In genomic region chr2:240560084-240560479, GRCh38 we compare ENCODE assay signal across 1 cellular context.
TF ChIP-seq lines count a peak whose summit lies in the region.

Gene DUSP28 (plus strand): TSS chr2:240560357. CDS start chr2:240560685, 328 bp downstream.

TF ChIP-seq in GM12878, 131 proteins besides CTCF, POLR2A, EP300 and RAD21 (continued from another document and continues in another):
- TF ChIP-seq CUX1 (IDR thresholded peaks at IDR 0.05; ENCODE audit: insufficient replicate concordance, low read depth, low read length) (no peak), JUND (IDR thresholded peaks at IDR 0.05; ENCODE audit: low read depth, low read length) (no peak), RBBP5 (conservative IDR thresholded peaks at IDR 0.05) (no peak), RFX5 (IDR thresholded peaks at IDR 0.05; ENCODE audit: low read depth, low read length) (peak; percentile 93), IKZF1 (conservative IDR thresholded peaks at IDR 0.05) (no peak), FOXM1 (IDR thresholded peaks at IDR 0.05; ENCODE audit: low read depth, low read length) (no peak), RAD51 (IDR thresholded peaks at IDR 0.05) (peak; percentile 75), FOS (IDR thresholded peaks at IDR 0.05; ENCODE audit: borderline replicate concordance, extremely low read depth, insufficient read length) (no peak), ATF2 (IDR thresholded peaks at IDR 0.05; ENCODE audit: low read length) (no peak), USF1 (IDR thresholded peaks at IDR 0.05; ENCODE audit: borderline replicate concordance, extremely low read length, insufficient read depth, low read depth, low read length) (no peak), ZNF24 (IDR thresholded peaks at IDR 0.05) (no peak), ATF7 (IDR thresholded peaks at IDR 0.05; ENCODE audit: low read depth) (no peak), RCOR1 (conservative IDR thresholded peaks at IDR 0.05; ENCODE audit: low read depth, low read length) (no peak), CBFB (IDR thresholded peaks at IDR 0.05; ENCODE audit: low read depth) (0 out of 2 replicates have a peak, but pooled peaks have one; percentile 23), ZBTB33 (IDR thresholded peaks at IDR 0.05) (no peak), STAT1 (conservative IDR thresholded peaks at IDR 0.05) (no peak), ZNF274 (IDR thresholded peaks at IDR 0.05; ENCODE audit: insufficient read depth, insufficient read length) (no peak), PAX5 (IDR thresholded peaks at IDR 0.05; ENCODE audit: borderline replicate concordance, low read depth, low read length) (0 out of 2 replicates have a peak, but pooled peaks have one; percentile 37), CREB1 (IDR thresholded peaks at IDR 0.05; ENCODE audit: low read depth) (no peak), EGR1 (IDR thresholded peaks at IDR 0.05; ENCODE audit: borderline replicate concordance in 1 of 2, low read depth in 2 of 2, low read length in 2 of 2) (peak in 1 of 2 experiments; percentile 89; a peak in 2 of 3 replicates), SMAD1 (IDR thresholded peaks at IDR 0.05; ENCODE audit: low read depth, partially characterized antibody) (no peak), MEF2A (IDR thresholded peaks at IDR 0.05; ENCODE audit: insufficient read depth, low read depth, low read length) (no peak), SMAD5 (IDR thresholded peaks at IDR 0.05; ENCODE audit: low read depth) (peak; percentile 66), TARDBP (IDR thresholded peaks at IDR 0.05; ENCODE audit: borderline replicate concordance) (no peak), CHD4 (IDR thresholded peaks at IDR 0.05) (no peak), ZBTB11 (CRISPR knock-in tag; IDR thresholded peaks at IDR 0.05) (no peak), BACH1 (IDR thresholded peaks at IDR 0.05; ENCODE audit: borderline replicate concordance) (peak; percentile 69; the same call in 1 of the 2 replicates), MAX (IDR thresholded peaks at IDR 0.05; ENCODE audit: low read depth, low read length) (peak; percentile 99), TCF7 (IDR thresholded peaks at IDR 0.05; ENCODE audit: borderline replicate concordance) (no peak), BCL3 (IDR thresholded peaks at IDR 0.05; ENCODE audit: borderline replicate concordance, insufficient read depth, low read depth, low read length, poor library complexity, severe bottlenecking) (no peak), CEBPB (IDR thresholded peaks at IDR 0.05; ENCODE audit: borderline replicate concordance in 1 of 2, low read depth in 2 of 2, low read length in 2 of 2) (no peak; a peak in 1 of 4 replicates), POU2F2 (IDR thresholded peaks at IDR 0.05; ENCODE audit: borderline replicate concordance, low read depth, low read length) (peak; percentile 42; the same call in 2 of the 3 replicates), E2F4 (IDR thresholded peaks at IDR 0.05; ENCODE audit: low read depth, low read length) (no peak), CHD1 (IDR thresholded peaks at IDR 0.05; ENCODE audit: low read depth, low read length) (no peak), SRF (IDR thresholded peaks at IDR 0.05; ENCODE audit: low read depth in 2 of 2, low read length in 2 of 2) (no peak), STAT3 (IDR thresholded peaks at IDR 0.05; ENCODE audit: low read depth, low read length) (no peak), JUNB (IDR thresholded peaks at IDR 0.05) (no peak), POLR2AphosphoS5 (IDR thresholded peaks at IDR 0.05; ENCODE audit: low read length) (peak; percentile 42), NFXL1 (IDR thresholded peaks at IDR 0.05; ENCODE audit: borderline replicate concordance) (no peak), E2F8 (IDR thresholded peaks at IDR 0.05; ENCODE audit: low read depth, partially characterized antibody) (no peak), ESRRA (IDR thresholded peaks at IDR 0.05; ENCODE audit: low read length) (no peak), RUNX3 (IDR thresholded peaks at IDR 0.05; ENCODE audit: low read length) (no peak), ZNF384 (IDR thresholded peaks at IDR 0.05; ENCODE audit: borderline replicate concordance, low read depth, low read length) (no peak), MYC (IDR thresholded peaks at IDR 0.05; ENCODE audit: insufficient read depth, insufficient read length, insufficient replicate concordance, low read length, severe bottlenecking) (peak; percentile 94), NR2F1 (conservative IDR thresholded peaks at IDR 0.05) (no peak)
